Comparison of ENCODE assay signal across 8 cellular contexts in the genomic region with DNA sequence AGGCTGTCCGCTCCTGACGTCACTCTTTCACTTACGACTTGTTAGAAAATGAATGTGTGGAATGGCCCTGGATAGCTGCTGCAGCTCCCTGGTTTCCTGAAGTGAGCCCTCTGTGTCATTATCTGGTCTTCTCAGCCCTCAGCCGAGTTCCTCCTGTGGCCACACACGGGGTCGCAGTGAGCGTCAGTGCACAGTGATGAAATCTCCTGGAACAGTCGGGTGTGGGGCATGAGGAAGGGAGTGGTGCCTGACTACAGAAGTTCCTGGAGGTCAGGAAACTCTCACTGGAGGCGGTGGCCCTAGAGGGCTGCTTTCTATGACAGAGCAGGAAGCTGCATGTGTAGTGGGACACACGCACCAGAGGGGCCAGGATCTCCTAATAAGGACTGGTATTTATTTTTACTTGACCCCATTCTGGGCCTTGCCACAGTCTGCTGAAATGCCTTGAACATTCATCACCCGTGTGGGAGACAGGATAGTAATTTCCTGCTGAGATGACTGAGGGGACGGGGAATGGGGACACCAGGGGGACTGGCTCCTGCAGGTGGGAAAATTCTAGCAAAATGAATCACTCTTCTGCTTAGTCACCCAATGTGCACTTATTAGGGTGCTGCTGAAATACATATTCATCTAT.
A peak's percentile ranks its signal among the peaks of the same experiment; 100 is the strongest.
DNase-seq lines count a peak whose midpoint lies in the region; ATAC-seq and TF ChIP-seq lines count a peak whose summit lies in the region.
"Not testable (repeated sequence)": the region's sequence is repeated elsewhere in the genome, so short reads cannot be mapped to it uniquely, and the experiment has no call there.

No MANE protein-coding gene starts in this region.

- not testable (repeated sequence) for H3K79me2 ChIP-seq in hepatocyte

- not testable (repeated sequence) for H3K4me3 Mint-ChIP-seq in naive thymus-derived CD4-positive, alpha-beta T cell

- peak overlapping the region; percentile 61 for H3K9ac ChIP-seq in adipocyte (ENCODE audit: low read length)
- peak overlapping the region in 1 of 2 donors; percentile 21 for H3K9ac ChIP-seq in stomach smooth muscle (ENCODE audit: low read length in 2 of 2)

- H4K20me1 ChIP-seq in hepatocyte (ENCODE audit: insufficient read depth, poor library complexity, severe bottlenecking): not testable (repeated sequence)

- CTCF ChIA-PET in BJ (lab: Yijun Ruan, JAX): interaction anchor here (0.6 to 3.1 kb wide), 5 partner anchors 10 to 284 kb away, joined by 3 to 10 read pairs (median 4); no protein-coding TSS in a partner anchor
- CTCF ChIA-PET in naive thymus-derived CD4-positive, alpha-beta T cell (lab: Charles Lee): not testable (repeated sequence)

- peaks cover 14 to 52% (median 36%) of the 10 kb centered on the region in 5 donors for H3K36me3 Mint-ChIP-seq in naive thymus-derived CD4-positive, alpha-beta T cell

- H3K27me3 Mint-ChIP-seq in naive thymus-derived CD4-positive, alpha-beta T cell: not testable (repeated sequence)

- H2AFZ ChIP-seq in hepatocyte: not testable (repeated sequence)

- intact Hi-C loops in naive thymus-derived CD4-positive, alpha-beta T cell (cut with micrococcal nuclease): not testable (repeated sequence)

- DNase-seq in BJ (ENCODE audit: low read depth) (peak; percentile 96), HS-27A (ENCODE audit: low read depth) (peak; percentile 96), OCI-M1 (lab: John Stamatoyannopoulos, UW) (peak; percentile 96), adipocyte (ENCODE audit: low read depth) (peak; percentile 92), epithelial cell of prostate (ENCODE audit: low read depth, low spot score) (peak; percentile 75), hepatocyte (ENCODE audit: low spot score) (peak; percentile 64)
- peak in 1 of 9 donors; percentile 18 for DNase-seq in naive thymus-derived CD4-positive, alpha-beta T cell

- not testable (repeated sequence) for H3K4me1 Mint-ChIP-seq in naive thymus-derived CD4-positive, alpha-beta T cell

- H3K9me2 ChIP-seq in hepatocyte (replicated peaks; ENCODE audit: insufficient read depth): not testable (repeated sequence)

- not testable (repeated sequence) for H3K9me3 ChIP-seq in adipocyte (ENCODE audit: control insufficient read depth, low read length); hepatocyte (ENCODE audit: low read depth); naive thymus-derived CD4-positive, alpha-beta T cell (ENCODE audit: control insufficient read depth in 2 of 3, low read length in 3 of 3); stomach smooth muscle (ENCODE audit: control insufficient read depth in 2 of 2, low read length in 2 of 2)

- H3K36me3 ChIP-seq in BJ (ENCODE audit: control insufficient read depth, insufficient read depth, low read length) (peaks cover 15% of the 10 kb centered on the region), adipocyte (ENCODE audit: control insufficient read depth, insufficient read depth, low read length, severe bottlenecking) (peaks cover 17% of the 10 kb centered on the region)
- not testable (repeated sequence) for H3K36me3 ChIP-seq in hepatocyte (replicated peaks; ENCODE audit: insufficient read depth, low read depth); naive thymus-derived CD4-positive, alpha-beta T cell (ENCODE audit: control insufficient read depth in 2 of 3, insufficient read depth in 3 of 3, low read length in 3 of 3); stomach smooth muscle (ENCODE audit: control insufficient read depth in 2 of 2, insufficient read depth in 2 of 2, low read length in 2 of 2)

- H3K27ac ChIP-seq in epithelial cell of prostate (peak overlapping the region; percentile 90), hepatocyte (peak overlapping the region; percentile 77), stomach smooth muscle (ENCODE audit: low read length) (peak overlapping the region; percentile 62)
- not testable (repeated sequence) for H3K27ac ChIP-seq in naive thymus-derived CD4-positive, alpha-beta T cell (ENCODE audit: low read depth, low read length)

- not testable (repeated sequence) for H3K4me3 ChIP-seq in BJ (ENCODE audit: low read depth, low read length); hepatocyte; naive thymus-derived CD4-positive, alpha-beta T cell (ENCODE audit: low read length)
- H3K4me3 ChIP-seq in adipocyte (ENCODE audit: low read length): peak overlapping the region; percentile 56
- peak overlapping the region; percentile 44 to 63 for H3K4me3 ChIP-seq in stomach smooth muscle (ENCODE audit: low read length in 2 of 2)

- ATAC-seq in naive thymus-derived CD4-positive, alpha-beta T cell: peak; percentile 90

- H3K27me3 ChIP-seq in BJ (ENCODE audit: control insufficient read depth, insufficient read depth, low read length); adipocyte (replicated peaks; ENCODE audit: control insufficient read depth, insufficient read depth, low read length); hepatocyte; naive thymus-derived CD4-positive, alpha-beta T cell (ENCODE audit: control insufficient read depth in 2 of 2, insufficient read depth in 2 of 2, low read length in 2 of 2); stomach smooth muscle (ENCODE audit: control insufficient read depth in 1 of 2, insufficient read depth in 2 of 2, low read length in 2 of 2): not testable (repeated sequence)

- not testable (repeated sequence) for H3K9me3 Mint-ChIP-seq in naive thymus-derived CD4-positive, alpha-beta T cell

- not testable (repeated sequence) for H3K4me2 ChIP-seq in hepatocyte

- WGBS in hepatocyte (ENCODE audit: low lambda C conversion rate, missing lambda C conversion rate): 59% methylated on average over 12 of the region's 12 CpGs

- peak; percentile 23; the same call in 1 of the 2 replicates for TF ChIP-seq CTCF in BJ (IDR thresholded peaks at IDR 0.05; ENCODE audit: insufficient read depth, low read depth, low read length)
- not testable (repeated sequence) for TF ChIP-seq CTCF in hepatocyte (IDR thresholded peaks at IDR 0.05; ENCODE audit: poor library complexity)

- not testable (repeated sequence) for H3K27ac Mint-ChIP-seq in naive thymus-derived CD4-positive, alpha-beta T cell

- POLR2A ChIA-PET in BJ (lab: Charles Lee): interaction anchor here (0.6 kb wide), 1 partner anchor 224 kb away, joined by 4 read pairs; no protein-coding TSS in a partner anchor
- POLR2A ChIA-PET in naive thymus-derived CD4-positive, alpha-beta T cell (lab: Charles Lee): not testable (repeated sequence)

- peaks cover 47% of the 10 kb centered on the region for H3K4me1 ChIP-seq in adipocyte (ENCODE audit: control insufficient read depth, insufficient read depth, low read length)
- peaks cover 11% of the 10 kb centered on the region for H3K4me1 ChIP-seq in hepatocyte (ENCODE audit: insufficient read depth)
- not testable (repeated sequence) for H3K4me1 ChIP-seq in naive thymus-derived CD4-positive, alpha-beta T cell (ENCODE audit: control insufficient read depth in 2 of 2, insufficient read depth in 2 of 2, low read length in 2 of 2)
- peaks cover 25% of the 10 kb centered on the region for H3K4me1 ChIP-seq in stomach smooth muscle (ENCODE audit: control insufficient read depth, insufficient read depth, low read length)
